In genomic region chr11:110297082-110297725, GRCh38 we compare ENCODE assay signal across 8 cellular contexts. TPM values are rescaled to one million over a fixed set of nuclear protein-coding genes. Genes with fewer than 3 reads are reported as not detected.
DNase-seq lines count a peak whose midpoint lies in the region; ATAC-seq, FAIRE-seq and TF ChIP-seq lines count a peak whose summit lies in the region.

No MANE protein-coding gene starts in this region.

- 0 out of 2 replicates have a peak overlapping the region, but pooled peaks have one; percentile 77 for H2BK15ac ChIP-seq in H1 (ENCODE audit: low read length)

- H4K8ac ChIP-seq in H1 (ENCODE audit: extremely low read depth, insufficient read depth, low read length): peak overlapping the region; percentile 87; the same call in 1 of the 2 replicates

- intact Hi-C loops in Calu3 (cut with micrococcal nuclease; ENCODE audit: unreplicated experiment): loop anchor here (2.0 to 5.0 kb wide), 2 partner anchors 70 to 135 kb away; no protein-coding TSS in a partner anchor

- no peak for DNase-seq in Calu3
- DNase-seq in NT2/D1 (ENCODE audit: low read depth, low spot score): no peak
- no peak for DNase-seq in H1 (ENCODE audit: low read depth in 1 of 2, low spot score in 2 of 2)
- no peak for DNase-seq in midbrain (lab: John Stamatoyannopoulos, UW)
- no peak for DNase-seq in NCI-H1092 treated with DMSO at 0.1 percent for 48 hours (lab: John Stamatoyannopoulos, UW)
- DNase-seq in C1 segment of cervical spinal cord (lab: John Stamatoyannopoulos, UW): no peak

- no TSS peak for BruUV-seq in Calu3 (replicated peaks; lab: Mats Ljungman, UMichigan)

- 0 out of 2 replicates have a peak overlapping the region, but pooled peaks have one; percentile 42 for H2AK5ac ChIP-seq in H1 (ENCODE audit: low read depth, low read length)

- H3K4ac ChIP-seq in H1 (replicated peaks; ENCODE audit: insufficient read length, low read depth, low read length): peak overlapping the region; percentile 10

- H2BK120ac ChIP-seq in H1 (replicated peaks; ENCODE audit: low read depth, low read length): peak overlapping the region; percentile 11

- H4K91ac ChIP-seq in H1 (replicated peaks; ENCODE audit: insufficient read length, low read length): no peak overlapping the region

- CTCF ChIA-PET in Calu3 (lab: Charles Lee) (interaction anchor here (0.9 to 1.8 kb wide), 2 partner anchors 8 to 31 kb away, joined by 3 to 5 read pairs; no protein-coding TSS in a partner anchor), H1 (lab: Charles Lee; ENCODE audit: partially characterized antibody) (interaction anchor here (0.6 to 1.9 kb wide), 3 partner anchors 21 to 58 kb away, joined by 3 to 6 read pairs (median 3); no protein-coding TSS in a partner anchor)

- H3K79me2 ChIP-seq in H1 (ENCODE audit: control insufficient read depth in 1 of 2, insufficient read depth in 2 of 2, low read length in 2 of 2): peaks cover 5 to 38% of the 10 kb centered on the region in 2 experiments

- no peak overlapping the region for H3K27ac Mint-ChIP-seq in Calu3 (ENCODE audit: unreplicated experiment)

- H4K5ac ChIP-seq in H1 (ENCODE audit: insufficient read length, low read depth, low read length): no peak overlapping the region

- TF ChIP-seq CTCF in Calu3 (IDR thresholded peaks at IDR 0.05; ENCODE audit: unreplicated experiment) (no peak), H1 (IDR thresholded peaks at IDR 0.05; ENCODE audit: control extremely low read depth in 1 of 3, insufficient read depth in 1 of 3, low read depth in 1 of 3, low read length in 3 of 3) (no peak)

- H3K4me1 Mint-ChIP-seq in Calu3 (ENCODE audit: low read depth, unreplicated experiment): no peaks in the 10 kb centered on the region

- H3K4me3 ChIP-seq in NT2/D1 (ENCODE audit: insufficient read length, low read depth) (peak overlapping the region; percentile 47), H1 (ENCODE audit: extremely low read depth in 1 of 4, insufficient read depth in 2 of 4, low read depth in 3 of 4, low read length in 4 of 4) (peak overlapping the region; percentile 72 to 93 (median 88)), neuron (ENCODE audit: low read length) (peak overlapping the region; percentile 97)

- 0 out of 2 replicates have a peak overlapping the region, but pooled peaks have one; percentile 72 for H2BK20ac ChIP-seq in H1 (ENCODE audit: low read length)

- H2AFZ ChIP-seq in H1 (ENCODE audit: low read length): no peak overlapping the region
- peak overlapping the region; percentile 31 for H2AFZ ChIP-seq in neuron (ENCODE audit: low read depth, low read length)

- no peak overlapping the region for H2BK5ac ChIP-seq in H1 (ENCODE audit: low read depth, low read length)

- H2BK12ac ChIP-seq in H1 (ENCODE audit: low read depth, low read length): no peak overlapping the region

- 29% methylated on average over 10 of the region's 10 CpGs; no CpG with 5 or more reads in 1 of the 2 experiments for WGBS in H1 (ENCODE audit: extremely low coverage in 1 of 2, insufficient coverage in 1 of 2, insufficient read length in 1 of 2, insufficient replicate concordance in 2 of 2, low coverage in 1 of 2, low lambda C conversion rate in 2 of 2, missing lambda C conversion rate in 1 of 2), 2 experiments

- no peak for TF ChIP-seq EP300 in H1 (IDR thresholded peaks at IDR 0.05; ENCODE audit: borderline replicate concordance in 1 of 2, low read depth in 2 of 2, low read length in 2 of 2)

- TF ChIP-seq POLR2A in H1 (IDR thresholded peaks at IDR 0.05; ENCODE audit: control extremely low read depth in 1 of 2, low read depth in 2 of 2, low read length in 2 of 2): no peak

- POLR2A ChIA-PET in H1 (lab: Charles Lee; ENCODE audit: partially characterized antibody): interaction anchor here (1.0 to 2.1 kb wide), 4 partner anchors 9 to 66 kb away, joined by 3 to 8 read pairs (median 5); no protein-coding TSS in a partner anchor

- peak overlapping the region; percentile 67 to 81 for H3K4me2 ChIP-seq in H1 (ENCODE audit: insufficient read depth in 1 of 2, low read depth in 2 of 2, low read length in 2 of 2)

- peak overlapping the region; percentile 67 for H3K9ac ChIP-seq in NT2/D1 (ENCODE audit: insufficient read length, low read depth)
- peak overlapping the region in 3 of 4 experiments; percentile 19 to 61 (median 48); a peak in 3 of 7 replicates for H3K9ac ChIP-seq in H1 (replicated peaks in 1 of 4; ENCODE audit: extremely low read depth in 1 of 4, low read depth in 3 of 4, low read length in 3 of 4)

- peaks cover 24% of the 10 kb centered on the region for H3K36me3 Mint-ChIP-seq in Calu3 (ENCODE audit: insufficient read depth, unreplicated experiment)

- H3K4me3 Mint-ChIP-seq in Calu3 (ENCODE audit: low read depth, unreplicated experiment): peak overlapping the region; percentile 75

- TF ChIP-seq RAD21 in H1 (IDR thresholded peaks at IDR 0.05 in 1 of 2, conservative IDR thresholded peaks at IDR 0.05 in 1 of 2; ENCODE audit: low read depth in 2 of 2, low read length in 2 of 2): no peak

- H3K18ac ChIP-seq in H1 (ENCODE audit: extremely low read depth, low read length): peak overlapping the region; percentile 24; the same call in 1 of the 2 replicates

- H3K27me3 Mint-ChIP-seq in Calu3 (ENCODE audit: unreplicated experiment): no peaks in the 10 kb centered on the region

- peaks cover 4% of the 10 kb centered on the region in 2 experiments for H4K20me1 ChIP-seq in H1 (replicated peaks in 1 of 2; ENCODE audit: control insufficient read depth in 1 of 2, insufficient read depth in 2 of 2, low read length in 2 of 2)

- H3K27me3 ChIP-seq in NT2/D1 (ENCODE audit: insufficient read depth, insufficient read length): no peaks in the 10 kb centered on the region
- H3K27me3 ChIP-seq in H1 (replicated peaks in 1 of 4; ENCODE audit: control insufficient read depth in 3 of 4, extremely low read depth in 1 of 4, insufficient read depth in 3 of 4, low read length in 3 of 4): no peaks in the 10 kb centered on the region
- H3K27me3 ChIP-seq in neuron (ENCODE audit: insufficient read depth, low read length): no peaks in the 10 kb centered on the region

- no peak for FAIRE-seq in H1 (lab: Jason Lieb, UNC)

- H3K9me3 Mint-ChIP-seq in Calu3 (ENCODE audit: low read depth, unreplicated experiment): peaks cover 2% of the 10 kb centered on the region

- peak overlapping the region; percentile 80; the same call in 1 of the 2 replicates for H3K27ac ChIP-seq in H1 (ENCODE audit: low read depth, low read length)

- no peak overlapping the region for H3K56ac ChIP-seq in H1 (replicated peaks; ENCODE audit: insufficient read length, low read depth, low read length)

- no peaks in the 10 kb centered on the region for H3K9me3 ChIP-seq in NT2/D1 (ENCODE audit: insufficient read depth, low read length)
- no peaks in the 10 kb centered on the region; a peak in 1 of 4 replicates for H3K9me3 ChIP-seq in H1 (ENCODE audit: insufficient read depth in 2 of 2, low read depth in 1 of 2, low read length in 1 of 2)
- H3K9me3 ChIP-seq in neuron (ENCODE audit: low read length): no peaks in the 10 kb centered on the region

- no peak overlapping the region for H3K14ac ChIP-seq in H1 (ENCODE audit: insufficient read length)

- no peak overlapping the region for H3K23ac ChIP-seq in H1 (ENCODE audit: insufficient read length)

- ATAC-seq in GM19463 (IDR thresholded peaks at IDR 0.05; ENCODE audit: unreplicated experiment): no peak

- no peaks in the 10 kb centered on the region for H3K79me1 ChIP-seq in H1 (ENCODE audit: low read depth, low read length)

- H3K36me3 ChIP-seq in NT2/D1 (ENCODE audit: insufficient read depth, insufficient read length, low read length) (peaks cover 9% of the 10 kb centered on the region), H1 (ENCODE audit: control insufficient read depth in 2 of 4, insufficient read depth in 4 of 4, low read length in 3 of 4) (no peaks in the 10 kb centered on the region), neuron (ENCODE audit: insufficient read depth, low read length) (no peaks in the 10 kb centered on the region)

- no peaks in the 10 kb centered on the region for H3K4me1 ChIP-seq in NT2/D1 (ENCODE audit: insufficient read depth, insufficient read length)
- peaks cover 4 to 11% (median 7%) of the 10 kb centered on the region in 4 experiments; a peak in 5 of 7 replicates for H3K4me1 ChIP-seq in H1 (replicated peaks in 1 of 4; ENCODE audit: control insufficient read depth in 3 of 4, insufficient read depth in 4 of 4, low read length in 3 of 4)
- peaks cover 24% of the 10 kb centered on the region for H3K4me1 ChIP-seq in neuron (ENCODE audit: insufficient read depth, low read length)

- H3K23me2 ChIP-seq in H1 (ENCODE audit: low read depth, low read length): no peaks in the 10 kb centered on the region; the same call in 1 of the 2 replicates

TF ChIP-seq in H1, 55 proteins besides CTCF, POLR2A, EP300 and RAD21 (continues in another document):
- no peak for TF ChIP-seq NRF1 (IDR thresholded peaks at IDR 0.05; ENCODE audit: low read depth, low read length)
- no peak for TF ChIP-seq SUZ12 (IDR thresholded peaks at IDR 0.05; ENCODE audit: low read length)
- no peak for TF ChIP-seq ZNF274 (IDR thresholded peaks at IDR 0.05; ENCODE audit: borderline replicate concordance, extremely low read depth, low read length)
- no peak for TF ChIP-seq MAX (IDR thresholded peaks at IDR 0.05)
- no peak for TF ChIP-seq EGR1 (IDR thresholded peaks at IDR 0.05; ENCODE audit: borderline replicate concordance, low read depth, low read length)
- TF ChIP-seq KDM1A (IDR thresholded peaks at IDR 0.05; ENCODE audit: borderline replicate concordance, low read length): no peak
- TF ChIP-seq GABPA (IDR thresholded peaks at IDR 0.05; ENCODE audit: borderline replicate concordance, insufficient read depth, low read length): no peak
- TF ChIP-seq ATF3 (IDR thresholded peaks at IDR 0.05; ENCODE audit: insufficient read depth, low read depth, low read length): no peak
- no peak for TF ChIP-seq RBBP5 (IDR thresholded peaks at IDR 0.05; ENCODE audit: borderline replicate concordance, low read depth, low read length)

RNA-seq across cellular contexts. Expression of gene RDX, which starts 0.8 kb away (rescaled TPM):
- total RNA-seq in Calu3 (2022): 71.8 and 76.8 TPM in 2 replicates
- total RNA-seq in H1 (2021; fragmentation: NEBNext Ultra II Directional; extraction: Animal tissue kit (Norgen Biotek cat#: 25700)): 100 and 105 TPM in 2 replicates
- 10.8 and 27.4 TPM in 2 replicates for polyA plus RNA-seq in H1 (2011; rRNA removed)
- polyA plus RNA-seq in H1 (2011; cell fraction: cytosol; rRNA removed): 29.5 TPM
- 10.8 TPM for polyA plus RNA-seq in H1 (2011; cell fraction: nucleus; rRNA removed)
- polyA plus RNA-seq in H1 (2012, experiment 1 of 2): 63.9 to 148 TPM (median 82.8 TPM) in 4 replicates
- polyA plus RNA-seq in H1 (2012, experiment 2 of 2): 3.8 TPM
- 56.8 TPM for polyA plus RNA-seq in H1 (2013, experiment 1 of 2)
- 59.3 TPM for polyA plus RNA-seq in H1 (2013, experiment 2 of 2)
- 35.5 and 93.8 TPM in 2 replicates for polyA minus RNA-seq in H1 (2011; rRNA and poly(A)+ RNA removed)
- 90.1 TPM for polyA minus RNA-seq in H1 (2011; cell fraction: cytosol; rRNA and poly(A)+ RNA removed)
- polyA minus RNA-seq in H1 (2011; cell fraction: nucleus; rRNA and poly(A)+ RNA removed): 55.5 TPM

Comparison
In these comparisons a context has a peak if more than half of its experiments do, and no peak if none do; other contexts are left out.
1. H3K4me3 ChIP-seq: peak in every context shown above with its lines; median percentile 97 in neuron; 88 in H1; 47 in NT2/D1.